ENCODE assay signal across 26 cellular contexts in the genomic region with DNA sequence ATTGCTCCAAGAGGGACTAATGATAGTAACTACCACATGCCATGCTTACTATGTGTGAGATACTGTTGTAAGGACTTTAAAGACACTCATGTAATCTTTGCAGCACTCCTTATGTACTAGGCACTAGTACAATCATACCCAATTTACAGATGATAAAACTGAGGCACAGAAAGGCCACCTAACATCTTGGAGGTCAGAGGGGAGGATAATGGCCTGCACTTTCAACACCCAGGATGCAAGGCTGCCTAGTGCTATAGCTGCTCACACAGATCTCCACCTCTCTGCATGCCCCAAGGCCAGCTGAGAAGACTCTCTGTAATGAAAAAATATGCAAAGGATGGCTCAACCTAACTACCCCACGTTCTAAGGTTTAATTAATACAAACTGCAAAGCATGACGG. TPM values are rescaled to one million over a fixed set of nuclear protein-coding genes. Genes with fewer than 3 reads are reported as not detected.
DNase-seq lines count a peak whose midpoint lies in the region; ATAC-seq, FAIRE-seq and TF ChIP-seq lines count a peak whose summit lies in the region.
"Had no signal": no experiment of that assay in that cellular context is flagged by ENCODE, and none has a peak within 500 bp of the region (broad histone marks: within the 10 kb centered on the region; RNA-seq: fewer than 3 reads in every experiment).

No MANE protein-coding gene starts in this region.

- H3K79me1 ChIP-seq in H1 (ENCODE audit: low read depth, low read length) = no peaks in the 10 kb centered on the region; the same call in 1 of the 2 replicates

- H3K9ac ChIP-seq in HepG2 (ENCODE audit: insufficient read depth, low read depth, low read length) (no peak overlapping the region), K562 (ENCODE audit: insufficient read depth in 1 of 2, low read depth in 2 of 2, low read length in 2 of 2) (no peak overlapping the region), H1 (replicated peaks in 1 of 4; ENCODE audit: extremely low read depth in 1 of 4, low read depth in 3 of 4, low read length in 3 of 4) (no peak overlapping the region)
- H3K9ac ChIP-seq: BLaER1 treated with 17β-estradiol and CSF1 and Interleukin-3, amounts not matched to agents 10 nM and 100 nM had no signal

- no peak overlapping the region for H2BK15ac ChIP-seq in H1 (ENCODE audit: low read length)

- H3K56ac ChIP-seq in H1 (replicated peaks; ENCODE audit: insufficient read length, low read depth, low read length) = no peak overlapping the region

- H3K4me1 ChIP-seq in HepG2 (ENCODE audit: insufficient read depth, low read length) (peaks cover 20% of the 10 kb centered on the region), right lobe of liver (peaks cover 0 to 9% (median 0%) of the 10 kb centered on the region in 4 donors), K562 (replicated peaks in 1 of 2; ENCODE audit: control insufficient read depth in 2 of 2, insufficient read depth in 2 of 2, low read length in 2 of 2) (peaks cover 5 to 18% of the 10 kb centered on the region in 2 experiments; a peak in 4 of 5 replicates), H1 (replicated peaks in 1 of 4; ENCODE audit: control insufficient read depth in 3 of 4, insufficient read depth in 4 of 4, low read length in 3 of 4) (peaks cover 0 to 7% (median 5%) of the 10 kb centered on the region in 4 experiments; a peak in 3 of 7 replicates)

- H4K8ac ChIP-seq in H1 (ENCODE audit: extremely low read depth, insufficient read depth, low read length) = no peak overlapping the region

- H3K79me2 ChIP-seq in HepG2 (ENCODE audit: insufficient read depth, low read length) = peaks cover 7% of the 10 kb centered on the region
- H3K79me2 ChIP-seq in K562 (ENCODE audit: control insufficient read depth, insufficient read depth, low read length) = peaks cover 81% of the 10 kb centered on the region
- peaks cover 3 to 82% of the 10 kb centered on the region in 2 experiments for H3K79me2 ChIP-seq in H1 (ENCODE audit: control insufficient read depth in 1 of 2, insufficient read depth in 2 of 2, low read length in 2 of 2)

- TF ChIP-seq POLR2A in HepG2 (IDR thresholded peaks at IDR 0.05; ENCODE audit: insufficient read depth in 1 of 2, low read depth in 2 of 2, low read length in 2 of 2) (no peak), right lobe of liver (IDR thresholded peaks at IDR 0.05) (no peak), K562 (conservative IDR thresholded peaks at IDR 0.05) (no peak), H1 (IDR thresholded peaks at IDR 0.05; ENCODE audit: control extremely low read depth in 1 of 2, low read depth in 2 of 2, low read length in 2 of 2) (no peak)

- no peak overlapping the region for H2AK5ac ChIP-seq in H1 (ENCODE audit: low read depth, low read length)

- FAIRE-seq in HepG2 (lab: Jason Lieb, UNC) = no peak
- FAIRE-seq in K562 (lab: Jason Lieb, UNC) = no peak
- no peak for FAIRE-seq in H1 (lab: Jason Lieb, UNC)
- no peak for FAIRE-seq in HTR-8/SVneo (lab: Jason Lieb, UNC)
- FAIRE-seq: A549, GM12878, GM19239, H54 had no signal

- whole genome bisulfite sequencing in HepG2 (ENCODE audit: low lambda C conversion rate) = 81% methylated on average over 2 of the region's 2 CpGs
- WGBS in right lobe of liver (ENCODE audit: insufficient coverage, low coverage, low lambda C conversion rate, missing lambda C conversion rate) = 59% methylated on average over 2 of the region's 2 CpGs
- 52% methylated on average over 2 of the region's 2 CpGs for WGBS in K562 (ENCODE audit: insufficient coverage, low coverage, missing lambda C conversion rate)
- WGBS in H1 (ENCODE audit: extremely low coverage in 1 of 2, insufficient coverage in 1 of 2, insufficient read length in 1 of 2, insufficient replicate concordance in 2 of 2, low coverage in 1 of 2, low lambda C conversion rate in 2 of 2, missing lambda C conversion rate in 1 of 2), 2 experiments = 39% methylated on average over 2 of the region's 2 CpGs; no CpG with 5 or more reads in 1 of the 2 experiments

- no peaks in the 10 kb centered on the region for H3K9me3 ChIP-seq in HepG2 (ENCODE audit: low read length)
- no peaks in the 10 kb centered on the region for H3K9me3 ChIP-seq in right lobe of liver
- no peaks in the 10 kb centered on the region; the same call in 1 of the 2 replicates for H3K9me3 ChIP-seq in K562 (replicated peaks; ENCODE audit: control insufficient read depth, insufficient read depth, low read depth, low read length)
- no peaks in the 10 kb centered on the region for H3K9me3 ChIP-seq in H1 (ENCODE audit: insufficient read depth in 2 of 2, low read depth in 1 of 2, low read length in 1 of 2)
- H3K9me3 ChIP-seq: A549, BE2C, HAP-1 had no signal

- H2AFZ ChIP-seq in HepG2 (ENCODE audit: low read length) (no peak overlapping the region), K562 (ENCODE audit: low read depth, low read length) (no peak overlapping the region), H1 (ENCODE audit: low read length) (no peak overlapping the region)
- H2AFZ ChIP-seq: GM23338 had no signal

- H3K14ac ChIP-seq in H1 (ENCODE audit: insufficient read length) = no peak overlapping the region

- H2BK5ac ChIP-seq in H1 (ENCODE audit: low read depth, low read length) = no peak overlapping the region

- ATAC-seq in HepG2 = no peak
- ATAC-seq in right lobe of liver = no peak
- ATAC-seq in K562 = no peak
- ATAC-seq in GM21526 (IDR thresholded peaks at IDR 0.05; ENCODE audit: low FRiP score, unreplicated experiment) = no peak
- ATAC-seq: A549, GM12878, GM23338 had no signal

- no peak overlapping the region for H3K4me2 ChIP-seq in HepG2 (ENCODE audit: low read depth, low read length)
- no peak overlapping the region for H3K4me2 ChIP-seq in K562 (ENCODE audit: insufficient read depth, low read length)
- H3K4me2 ChIP-seq in H1 (ENCODE audit: insufficient read depth in 1 of 2, low read depth in 2 of 2, low read length in 2 of 2) = no peak overlapping the region
- H3K4me2 ChIP-seq: A549; BLaER1 treated with 17β-estradiol and CSF1 and Interleukin-3, amounts not matched to agents 10 nM and 100 nM; GM23338 had no signal

- no peak overlapping the region for H3K18ac ChIP-seq in H1 (ENCODE audit: extremely low read depth, low read length)

- H3K27ac ChIP-seq in HepG2 (ENCODE audit: extremely low read length, insufficient read depth, low read length) (no peak overlapping the region), right lobe of liver (no peak overlapping the region), K562 (ENCODE audit: extremely low read depth, low read depth, low read length) (no peak overlapping the region), H1 (ENCODE audit: low read depth, low read length) (no peak overlapping the region), substantia nigra (ENCODE audit: low read depth, low read length, poor library complexity, severe bottlenecking) (peak overlapping the region; percentile 56)
- H3K27ac ChIP-seq: A549; BLaER1 treated with 17β-estradiol and CSF1 and Interleukin-3, amounts not matched to agents 10 nM and 100 nM had no signal

- H2BK120ac ChIP-seq in H1 (replicated peaks; ENCODE audit: low read depth, low read length) = no peak overlapping the region

- no peak overlapping the region for H3K23ac ChIP-seq in H1 (ENCODE audit: insufficient read length)

- CTCF ChIA-PET in HepG2 (lab: Yijun Ruan, JAX; ENCODE audit: low intra/inter-chr PET ratio, low total read pairs) (no interaction called here), K562 (lab: Yijun Ruan, JAX; ENCODE audit: low intra/inter-chr PET ratio) (no interaction called here), H1 (lab: Charles Lee; ENCODE audit: partially characterized antibody) (interaction anchor here (0.7 to 4.5 kb wide), 12 partner anchors 11 to 518 kb away, joined by 3 to 76 read pairs (median 4); no protein-coding TSS in a partner anchor)

- TF ChIP-seq EP300 in HepG2 (IDR thresholded peaks at IDR 0.05; ENCODE audit: low read depth in 2 of 2, low read length in 2 of 2) (no peak), HepG2 (CRISPR knock-in tag; IDR thresholded peaks at IDR 0.05; ENCODE audit: borderline replicate concordance) (no peak), K562 (IDR thresholded peaks at IDR 0.05; ENCODE audit: low read length) (no peak), H1 (IDR thresholded peaks at IDR 0.05; ENCODE audit: borderline replicate concordance in 1 of 2, low read depth in 2 of 2, low read length in 2 of 2) (no peak)

- TF ChIP-seq CTCF in HepG2 (CRISPR knock-in tag; IDR thresholded peaks at IDR 0.05) (no peak), right lobe of liver (IDR thresholded peaks at IDR 0.05) (no peak), K562 (IDR thresholded peaks at IDR 0.05 in 2 of 3, conservative IDR thresholded peaks at IDR 0.05 in 1 of 3; ENCODE audit: insufficient read depth in 2 of 3, low read depth in 1 of 3, low read length in 3 of 3) (no peak), H1 (IDR thresholded peaks at IDR 0.05; ENCODE audit: control extremely low read depth in 1 of 3, insufficient read depth in 1 of 3, low read depth in 1 of 3, low read length in 3 of 3) (no peak)

- POLR2A ChIA-PET in HepG2 (lab: Yijun Ruan, JAX) = no interaction called here
- POLR2A ChIA-PET in K562 (lab: Yijun Ruan, JAX) = interaction anchor here (0.7 kb wide), 1 partner anchor 749 kb away, joined by 3 read pairs; no protein-coding TSS in a partner anchor
- POLR2A ChIA-PET in H1 (lab: Charles Lee; ENCODE audit: partially characterized antibody) = interaction anchor here (1.2 to 1.9 kb wide), 2 partner anchors 18 to 58 kb away, joined by 3 to 5 read pairs; no protein-coding TSS in a partner anchor

- no peak overlapping the region for H2BK12ac ChIP-seq in H1 (ENCODE audit: low read depth, low read length)

- H4K20me1 ChIP-seq in HepG2 (ENCODE audit: insufficient read depth, low read length) = no peaks in the 10 kb centered on the region
- H4K20me1 ChIP-seq in K562 (replicated peaks; ENCODE audit: control insufficient read depth, insufficient read depth, low read length) = no peaks in the 10 kb centered on the region
- H4K20me1 ChIP-seq in H1 (replicated peaks in 1 of 2; ENCODE audit: control insufficient read depth in 1 of 2, insufficient read depth in 2 of 2, low read length in 2 of 2) = peaks cover 0 to 3% of the 10 kb centered on the region in 2 experiments

- no TSS peak for BruUV-seq in HepG2 (replicated peaks; lab: Mats Ljungman, UMichigan)
- no TSS peak for BruUV-seq in K562 (replicated peaks; lab: Mats Ljungman, UMichigan)

- in situ Hi-C loops in HepG2 (cut with HindIII; ENCODE audit: extremely low pct_ligation_motif_present, low pct_unique_long_range_greater_than_20kb) (no loop called here), K562 (cut with MboI) (loop anchor here (10.0 kb wide), 1 partner anchor 140 kb away; no protein-coding TSS in a partner anchor)

- H3K4me3 ChIP-seq in HepG2 (replicated peaks in 1 of 3; ENCODE audit: insufficient read depth in 1 of 3, low read depth in 2 of 3, low read length in 3 of 3) (no peak overlapping the region), right lobe of liver (no peak overlapping the region), K562 (no peak overlapping the region), H1 (ENCODE audit: extremely low read depth in 1 of 4, insufficient read depth in 2 of 4, low read depth in 3 of 4, low read length in 4 of 4) (no peak overlapping the region)
- H3K4me3 ChIP-seq: A549; BLaER1 treated with 17β-estradiol and CSF1 and Interleukin-3, amounts not matched to agents 10 nM and 100 nM; GM12878; GM23338; HAP-1 had no signal

- no peak overlapping the region for H3K4ac ChIP-seq in H1 (replicated peaks; ENCODE audit: insufficient read length, low read depth, low read length)

- H2BK20ac ChIP-seq in H1 (ENCODE audit: low read length) = no peak overlapping the region

- H3K36me3 ChIP-seq in HepG2 (replicated peaks in 1 of 2; ENCODE audit: control insufficient read depth in 1 of 2, insufficient read depth in 2 of 2, low read length in 2 of 2) (no peaks in the 10 kb centered on the region), right lobe of liver (no peaks in the 10 kb centered on the region), K562 (ENCODE audit: control insufficient read depth, insufficient read depth, low read length) (peaks cover 7% of the 10 kb centered on the region; the same call in 2 of the 3 replicates), H1 (ENCODE audit: control insufficient read depth in 2 of 4, insufficient read depth in 4 of 4, low read length in 3 of 4) (no peaks in the 10 kb centered on the region)
- H3K36me3 ChIP-seq: BE2C, HAP-1 had no signal

- no peak overlapping the region for H4K91ac ChIP-seq in H1 (replicated peaks; ENCODE audit: insufficient read length, low read length)

- no peak overlapping the region for H4K5ac ChIP-seq in H1 (ENCODE audit: insufficient read length, low read depth, low read length)

- TF ChIP-seq RAD21 in HepG2 (CRISPR knock-in tag; IDR thresholded peaks at IDR 0.05) (no peak), K562 (CRISPR knock-in tag; conservative IDR thresholded peaks at IDR 0.05 in 1 of 2, IDR thresholded peaks at IDR 0.05 in 1 of 2) (no peak), H1 (IDR thresholded peaks at IDR 0.05 in 1 of 2, conservative IDR thresholded peaks at IDR 0.05 in 1 of 2; ENCODE audit: low read depth in 2 of 2, low read length in 2 of 2) (no peak)

- no peaks in the 10 kb centered on the region for H3K9me1 ChIP-seq in K562 (ENCODE audit: control insufficient read depth, insufficient read depth, low read length)

- no peaks in the 10 kb centered on the region for H3K23me2 ChIP-seq in H1 (ENCODE audit: low read depth, low read length)

- intact Hi-C loops in HepG2 (cut with micrococcal nuclease; ENCODE audit: unreplicated experiment) (no loop called here), right lobe of liver (cut with DNase I) (no loop called here), K562 (cut with micrococcal nuclease) (no loop called here)

- DNase-seq in HepG2 (ENCODE audit: low spot score) = no peak
- no peak for DNase-seq in right lobe of liver
- no peak for DNase-seq in K562 (ENCODE audit: extremely low read depth in 1 of 4, low spot score in 3 of 4)
- no peak for DNase-seq in H1 (ENCODE audit: low read depth in 1 of 2, low spot score in 2 of 2)
- DNase-seq in substantia nigra (lab: John Stamatoyannopoulos, UW) = no peak
- no peak for DNase-seq in HTR-8/SVneo (ENCODE audit: insufficient read length, low spot score)
- DNase-seq in retina = no peak
- DNase-seq: 8988T; ACHN; AML-193; BE2C; Calu3; CD4-positive, alpha-beta memory T cell; COR-L47; DMS53; DMS79 treated with DMSO at 0.1 percent for 48 hours; GDM1; HFFc6 had no signal

- H3K27me3 ChIP-seq in HepG2 (ENCODE audit: control insufficient read depth in 1 of 2, insufficient read depth in 2 of 2, low read length in 2 of 2) = no peaks in the 10 kb centered on the region
- H3K27me3 ChIP-seq in right lobe of liver = no peaks in the 10 kb centered on the region
- H3K27me3 ChIP-seq in K562 (ENCODE audit: control insufficient read depth in 2 of 2, insufficient read depth in 2 of 2, low read length in 2 of 2) = no peaks in the 10 kb centered on the region
- no peaks in the 10 kb centered on the region for H3K27me3 ChIP-seq in H1 (replicated peaks in 1 of 4; ENCODE audit: control insufficient read depth in 3 of 4, extremely low read depth in 1 of 4, insufficient read depth in 3 of 4, low read length in 3 of 4)
- H3K27me3 ChIP-seq: BE2C; BLaER1 treated with 17β-estradiol and CSF1 and Interleukin-3, amounts not matched to agents 10 nM and 100 nM had no signal

RNA-seq across cellular contexts. Expression of a gene that starts 57.2 kb away (rescaled TPM):
- 17.7 and 21.1 TPM in 2 replicates for total RNA-seq in HepG2 (2016; rRNA removed; fragmentation: Illumina TruSeq; extraction: Trizol)
- 3.9 TPM in 2 replicates for total RNA-seq in HepG2 (2016; cell fraction: cytosol; rRNA removed; fragmentation: Illumina TruSeq; extraction: Trizol; ENCODE audit: low read depth)
- total RNA-seq in HepG2 (2016; cell fraction: insoluble cytoplasmic fraction; rRNA removed; fragmentation: Illumina TruSeq; extraction: Trizol) = 16.0 and 22.9 TPM in 2 replicates
- 9.6 and 12.7 TPM in 2 replicates for total RNA-seq in HepG2 (2016; cell fraction: membrane; rRNA removed; fragmentation: Illumina TruSeq; extraction: Trizol)
- 15.9 and 16.4 TPM in 2 replicates for total RNA-seq in HepG2 (2016; cell fraction: nucleus; rRNA removed; fragmentation: Illumina TruSeq; extraction: Trizol)
- polyA plus RNA-seq in HepG2 (2011; rRNA removed) = 12.1 and 16.5 TPM in 2 replicates
- polyA plus RNA-seq in HepG2 (2011; cell fraction: cytosol; rRNA removed) = 6.6 and 12.2 TPM in 2 replicates
- polyA plus RNA-seq in HepG2 (2011; cell fraction: nucleus; rRNA removed) = 11.5 and 15.2 TPM in 2 replicates
- 13.3 and 16.7 TPM in 2 replicates for polyA plus RNA-seq in HepG2 (2012)
- 0.83 and 1.0 TPM in 2 replicates for polyA plus RNA-seq in HepG2 (2016; cell fraction: cytosol; fragmentation: Illumina TruSeq; extraction: Trizol; ENCODE audit: low read depth)
- polyA plus RNA-seq in HepG2 (2016; cell fraction: insoluble cytoplasmic fraction; fragmentation: Illumina TruSeq; extraction: Trizol; ENCODE audit: low read depth) = 19.8 and 20.8 TPM in 2 replicates
- polyA plus RNA-seq in HepG2 (2016; cell fraction: membrane; fragmentation: Illumina TruSeq; extraction: Trizol; ENCODE audit: low read depth) = 6.1 and 6.3 TPM in 2 replicates
- polyA plus RNA-seq in HepG2 (2016; cell fraction: nucleus; fragmentation: Illumina TruSeq; extraction: Trizol; ENCODE audit: insufficient read depth, low read depth) = 13.6 and 15.9 TPM in 2 replicates
- 9.6 and 14.4 TPM in 2 replicates for polyA minus RNA-seq in HepG2 (2011; rRNA and poly(A)+ RNA removed; ENCODE audit: low replicate concordance)
- 18.0 and 30.7 TPM in 2 replicates for polyA minus RNA-seq in HepG2 (2011; cell fraction: cytosol; rRNA and poly(A)+ RNA removed)
- polyA minus RNA-seq in HepG2 (2011; cell fraction: nucleus; rRNA and poly(A)+ RNA removed) = 19.4 and 24.0 TPM in 2 replicates
- 10 to 100 TPM; 15.8 to 28.7 (median 21.6) TPM for total RNA-seq in right lobe of liver
- total RNA-seq in K562 (2011; cell fraction: chromatin; rRNA removed; ENCODE audit: low replicate concordance) = 28.6 and 79.4 TPM in 2 replicates
- total RNA-seq in K562 (2011; cell fraction: nucleolus; rRNA removed) = 5.3 and 7.6 TPM in 2 replicates
- 12.1 and 18.6 TPM in 2 replicates for total RNA-seq in K562 (2011; cell fraction: nucleoplasm; rRNA removed)
- 9.7 and 10.9 TPM in 2 replicates for total RNA-seq in K562 (2014; rRNA removed)
- total RNA-seq in K562 (2014; rRNA removed; fragmentation: Illumina TruSeq; extraction: Trizol) = 17.5 and 20.7 TPM in 2 replicates
- 17.8 and 18.8 TPM in 2 replicates for total RNA-seq in K562 (2015; rRNA removed; fragmentation: Illumina TruSeq; extraction: Trizol)
- 23.7 and 27.9 TPM in 2 replicates for total RNA-seq in K562 (2021)
- polyA plus RNA-seq in K562 (2011; rRNA removed) = 19.4 and 25.6 TPM in 2 replicates
- 6.6 and 11.7 TPM in 2 replicates for polyA plus RNA-seq in K562 (2011; cell fraction: cytosol; rRNA removed)
- 14.6 and 27.6 TPM in 2 replicates for polyA plus RNA-seq in K562 (2011; cell fraction: nucleus; rRNA removed)
- 9.4 and 13.0 TPM in 2 replicates for polyA plus RNA-seq in K562 (2012)
- 21.3 and 22.2 TPM in 2 replicates for polyA plus RNA-seq in K562 (2014; fragmentation: Illumina TruSeq; extraction: Trizol)
- 1 to 10 TPM; 4.8 to 8.9 TPM for polyA plus RNA-seq in K562 (2014; fragmentation: Nextera tagmentation; extraction: Ambion mirVana)
- polyA plus RNA-seq in K562 (2014; rRNA removed) = 10.4 and 11.0 TPM in 2 replicates
- 115 and 117 TPM in 2 replicates for polyA minus RNA-seq in K562 (2011; rRNA and poly(A)+ RNA removed)
- polyA minus RNA-seq in K562 (2011; cell fraction: cytosol; rRNA and poly(A)+ RNA removed) = 18.7 and 22.0 TPM in 2 replicates
- 10.4 and 13.6 TPM in 2 replicates for polyA minus RNA-seq in K562 (2011; cell fraction: nucleus; rRNA and poly(A)+ RNA removed)
- total RNA-seq in H1 (2021; fragmentation: NEBNext Ultra II Directional; extraction: Animal tissue kit (Norgen Biotek cat#: 25700)) = 58.6 and 63.8 TPM in 2 replicates
- polyA plus RNA-seq in H1 (2011; rRNA removed) = 16.4 and 22.8 TPM in 2 replicates
- polyA plus RNA-seq in H1 (2011; cell fraction: cytosol; rRNA removed) = 18.8 TPM
- 20.1 TPM for polyA plus RNA-seq in H1 (2011; cell fraction: nucleus; rRNA removed)
- 22.8 to 37.7 TPM (median 30.2 TPM) in 4 replicates for polyA plus RNA-seq in H1 (2012, experiment 1 of 2)
- polyA plus RNA-seq in H1 (2012, experiment 2 of 2) = 2.3 TPM
- polyA plus RNA-seq in H1 (2013, experiment 1 of 2) = 33.6 TPM
- 28.9 TPM for polyA plus RNA-seq in H1 (2013, experiment 2 of 2)
- 93.6 and 106 TPM in 2 replicates for polyA minus RNA-seq in H1 (2011; rRNA and poly(A)+ RNA removed)
- 28.7 TPM for polyA minus RNA-seq in H1 (2011; cell fraction: cytosol; rRNA and poly(A)+ RNA removed)
- 63.2 TPM for polyA minus RNA-seq in H1 (2011; cell fraction: nucleus; rRNA and poly(A)+ RNA removed)
